In the genomic region with DNA sequence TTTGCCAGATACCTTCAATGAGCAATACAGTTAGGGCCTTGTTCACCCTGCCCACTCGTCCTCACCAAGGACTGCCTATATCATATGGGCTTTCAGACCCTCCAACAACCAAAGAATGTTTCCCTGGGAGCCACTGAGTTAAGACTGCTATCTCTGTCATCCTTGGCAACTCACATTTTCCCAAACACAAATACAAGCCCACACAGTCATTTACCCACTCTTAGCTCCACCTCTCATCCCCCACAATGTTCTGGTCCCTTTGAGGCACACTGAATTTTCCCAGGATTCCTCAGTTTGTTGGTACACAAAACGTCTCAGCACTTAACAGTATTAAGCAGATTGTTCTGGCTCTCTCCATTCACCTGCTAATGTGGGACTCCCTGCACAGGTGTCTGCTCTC, we compare ENCODE assay signal across 24 cellular contexts.
"Had no signal": no experiment of that assay in that cellular context is flagged by ENCODE, and none has a peak within 500 bp of the region (broad histone marks: within the 10 kb centered on the region; RNA-seq: fewer than 3 reads in every experiment).

No MANE protein-coding gene starts in this region.

- H3K4me1 Mint-ChIP-seq: natural killer cell; stimulated activated effector memory CD8-positive, alpha-beta T cell treated with anti-CD3 and anti-CD28 coated beads, Interleukin-12 subunit alpha, Interleukin-12 subunit beta, amount 100 ng/mL, for 72 hours; stimulated activated naive CD8-positive, alpha-beta T cell treated with anti-CD3 and anti-CD28 coated beads, Interleukin-15, amount 100 ng/mL, for 72 hours had no signal

- H3K4me1 ChIP-seq: pancreas, prostate gland, right lobe of liver, suprapubic skin, testis, transverse colon had no signal

- H3K9me3 ChIP-seq: neutrophil, pancreas, prostate gland, right lobe of liver, sigmoid colon, suprapubic skin, testis, tibial artery, transverse colon, upper lobe of right lung, uterus had no signal

- H3K27ac Mint-ChIP-seq: naive thymus-derived CD4-positive, alpha-beta T cell; natural killer cell; nephron; stimulated activated effector memory CD8-positive, alpha-beta T cell treated with anti-CD3 and anti-CD28 coated beads, Interleukin-12 subunit alpha, Interleukin-12 subunit beta, amount 100 ng/mL, for 72 hours; stimulated activated naive CD8-positive, alpha-beta T cell treated with anti-CD3 and anti-CD28 coated beads, Interleukin-15, amount 100 ng/mL, for 72 hours; type B pancreatic cell had no signal

- H3K27ac ChIP-seq: neutrophil, pancreas, prostate gland, right lobe of liver, sigmoid colon, suprapubic skin, testis, tibial artery, transverse colon, upper lobe of right lung, uterus had no signal

- H3K9me3 Mint-ChIP-seq: natural killer cell; stimulated activated effector memory CD8-positive, alpha-beta T cell treated with anti-CD3 and anti-CD28 coated beads, Interleukin-12 subunit alpha, Interleukin-12 subunit beta, amount 100 ng/mL, for 72 hours had no signal

- H3K4me3 ChIP-seq: pancreas, prostate gland, right lobe of liver, sigmoid colon, suprapubic skin, testis, tibial artery, transverse colon, upper lobe of right lung, uterus had no signal

- ATAC-seq: naive thymus-derived CD4-positive, alpha-beta T cell; natural killer cell; right lobe of liver; stimulated activated effector memory CD8-positive, alpha-beta T cell treated with anti-CD3 and anti-CD28 coated beads, Interleukin-12 subunit alpha, Interleukin-12 subunit beta, amount 100 ng/mL, for 72 hours; stimulated activated naive CD8-positive, alpha-beta T cell treated with anti-CD3 and anti-CD28 coated beads, Interleukin-15, amount 100 ng/mL, for 72 hours; stimulated activated naive CD8-positive, alpha-beta T cell treated with anti-CD3 and anti-CD28 coated beads, Interleukin-15, Interleukin-2, amounts not matched to agents 100 U/mL and 50 U/mL, for 24 hours had no signal

- H3K4me3 Mint-ChIP-seq: naive thymus-derived CD4-positive, alpha-beta T cell; natural killer cell; nephron; stimulated activated effector memory CD8-positive, alpha-beta T cell treated with anti-CD3 and anti-CD28 coated beads, Interleukin-12 subunit alpha, Interleukin-12 subunit beta, amount 100 ng/mL, for 72 hours; stimulated activated naive CD8-positive, alpha-beta T cell treated with anti-CD3 and anti-CD28 coated beads, Interleukin-15, amount 100 ng/mL, for 72 hours; type B pancreatic cell had no signal

- DNase-seq: naive thymus-derived CD4-positive, alpha-beta T cell; natural killer cell; pancreas; right lobe of liver; sigmoid colon; small intestine; stimulated activated CD4-positive, alpha-beta T cell treated with anti-CD3 and anti-CD28 coated beads, Interleukin-15, amount 100 ng/mL, for 24 hours; stimulated activated CD4-positive, alpha-beta T cell treated with anti-CD3 and anti-CD28 coated beads, Interleukin-2, amount 100 ng/mL, for 24 hours; stimulated activated CD4-positive, alpha-beta T cell treated with anti-CD3 and anti-CD28 coated beads, Interleukin-2, amount 100 ng/mL, for 48 hours; stimulated activated CD4-positive, alpha-beta T cell treated with anti-CD3 and anti-CD28 coated beads, Interleukin-4, amount 100 ng/mL, for 24 hours; stimulated activated naive CD4-positive, alpha-beta T cell; stimulated activated naive CD8-positive, alpha-beta T cell treated with anti-CD3 and anti-CD28 coated beads, Interleukin-15, amount 100 ng/mL, for 72 hours; stimulated activated naive CD8-positive, alpha-beta T cell treated with anti-CD3 and anti-CD28 coated beads, Interleukin-15, Interleukin-2, amounts not matched to agents 100 U/mL and 50 U/mL, for 24 hours; transverse colon; upper lobe of right lung had no signal

- H3K27me3 ChIP-seq: pancreas, right lobe of liver, sigmoid colon, testis, tibial artery, uterus had no signal

- H3K36me3 ChIP-seq: neutrophil, pancreas, prostate gland, right lobe of liver, sigmoid colon, suprapubic skin, tibial artery, transverse colon, upper lobe of right lung, uterus had no signal

- H3K36me3 Mint-ChIP-seq: naive thymus-derived CD4-positive, alpha-beta T cell; natural killer cell; stimulated activated effector memory CD8-positive, alpha-beta T cell treated with anti-CD3 and anti-CD28 coated beads, Interleukin-12 subunit alpha, Interleukin-12 subunit beta, amount 100 ng/mL, for 72 hours; type B pancreatic cell had no signal
